In genomic region chr4:31366041-31366440, GRCh38 we compare ENCODE assay signal across 25 cellular contexts.
DNase-seq lines count a peak whose midpoint lies in the region; TF ChIP-seq lines count a peak whose summit lies in the region.
"Had no signal": no experiment of that assay in that cellular context is flagged by ENCODE, and none has a peak within 500 bp of the region (broad histone marks: within the 10 kb centered on the region; RNA-seq: fewer than 3 reads in every experiment).

No MANE protein-coding gene starts in this region.

- no peaks in the 10 kb centered on the region for H3K36me3 ChIP-seq in esophagus squamous epithelium
- H3K36me3 ChIP-seq: adrenal gland, esophagus muscularis mucosa, left ventricle myocardium inferior, upper lobe of right lung had no signal

- intact Hi-C loops in esophagus squamous epithelium (cut with DNase I) = no loop called here

- WGBS in esophagus squamous epithelium, 2 donors = 13 to 19% methylated on average over 1 of the region's 1 CpG

- in situ Hi-C loops in ACHN (cut with HindIII; ENCODE audit: low pct_ligation_motif_present, low pct_unique_long_range_greater_than_20kb, low sequenced_read_pairs) (no loop called here), astrocyte of the spinal cord (cut with HindIII; ENCODE audit: low sequenced_read_pairs) (no loop called here)

- TF ChIP-seq CTCF in astrocyte of the spinal cord (IDR thresholded peaks at IDR 0.05; ENCODE audit: low read depth, low read length) (no peak), esophagus squamous epithelium (IDR thresholded peaks at IDR 0.05) (no peak)

- no peaks in the 10 kb centered on the region for H3K27me3 ChIP-seq in esophagus squamous epithelium
- H3K27me3 ChIP-seq: adrenal gland, esophagus muscularis mucosa, upper lobe of right lung had no signal

- TF ChIP-seq POLR2A in esophagus squamous epithelium (IDR thresholded peaks at IDR 0.05) = no peak

- H3K27ac ChIP-seq in esophagus squamous epithelium = no peak overlapping the region
- H3K27ac ChIP-seq: adrenal gland, esophagus muscularis mucosa, left ventricle myocardium inferior, psoas muscle, upper lobe of right lung had no signal

- no peaks in the 10 kb centered on the region for H3K9me3 ChIP-seq in esophagus squamous epithelium
- H3K9me3 ChIP-seq: adrenal gland, esophagus muscularis mucosa, left ventricle myocardium inferior, psoas muscle, upper lobe of right lung had no signal

- no peaks in the 10 kb centered on the region for H3K4me1 ChIP-seq in esophagus squamous epithelium
- H3K4me1 ChIP-seq: adrenal gland, esophagus muscularis mucosa, left ventricle myocardium inferior, psoas muscle, upper lobe of right lung had no signal

- DNase-seq in ACHN (peak; percentile 86), HS-5 (ENCODE audit: low read depth) (peak; percentile 13), astrocyte of the spinal cord (ENCODE audit: low read depth, low spot score) (peak; percentile 12), iris pigment epithelial cell (ENCODE audit: low read depth) (peak; percentile 27), COR-L47 (lab: John Stamatoyannopoulos, UW) (no peak), dedifferentiated amniotic fluid mesenchymal stem cell (ENCODE audit: extremely low spot score) (no peak), cerebellar cortex (ENCODE audit: low spot score) (no peak), esophagus squamous epithelium (lab: John Stamatoyannopoulos, UW) (no peak)
- DNase-seq: activated B cell treated with CpG ODN at 0.5 μM for 24 hours; activated CD4-positive, alpha-beta memory T cell treated with anti-CD3 and anti-CD28 coated beads, Interleukin-2, amount 10 ng/mL, durations not matched to agents 7 days and 5 days; activated gamma-delta T cell treated with Interleukin-2 at 50 U/mL for 16 hours; adrenal gland; DMS 273 treated with DMSO at 0.1 percent for 48 hours; effector CD4-positive, alpha-beta T cell; head of caudate nucleus; KBM-7; left ventricle myocardium inferior; NCI-H187; NCI-H2227 treated with DMSO at 0.1 percent for 48 hours; NCI-H82; psoas muscle; stimulated activated CD8-positive, alpha-beta memory T cell treated with anti-CD3 and anti-CD28 coated beads, Interleukin-4, amount 100 ng/mL, for 48 hours; T-helper 9 cell; upper lobe of right lung had no signal

- H3K4me3 ChIP-seq in astrocyte of the spinal cord (ENCODE audit: low read depth, low read length) (no peak overlapping the region), esophagus squamous epithelium (no peak overlapping the region)
- H3K4me3 ChIP-seq: adrenal gland, esophagus muscularis mucosa, left ventricle myocardium inferior, psoas muscle, upper lobe of right lung had no signal

Comparison
In these comparisons a context has a peak if more than half of its experiments do, and no peak if none do; other contexts are left out.
1. DNase-seq: peak in ACHN (single experiment), HS-5 (single experiment), astrocyte of the spinal cord (single experiment) and iris pigment epithelial cell (single experiment); none in COR-L47 (single experiment), dedifferentiated amniotic fluid mesenchymal stem cell (single experiment), cerebellar cortex (single experiment) and esophagus squamous epithelium (single experiment).